4 cellular contexts compared by ENCODE assay signal in genomic region chr17:75500419-75501216, GRCh38.
TF ChIP-seq lines count a peak whose summit lies in the region.

No MANE protein-coding gene starts in this region.

TF ChIP-seq in SK-N-SH, 30 proteins besides CTCF, POLR2A, EP300 and RAD21 (continues in another document):
- no peak for TF ChIP-seq NRF1 (IDR thresholded peaks at IDR 0.05; ENCODE audit: low read depth, low read length)
- no peak; the same call in 1 of the 2 replicates for TF ChIP-seq POLR2AphosphoS5 (IDR thresholded peaks at IDR 0.05; ENCODE audit: low read depth, low read length)
- TF ChIP-seq, protein P1, sequence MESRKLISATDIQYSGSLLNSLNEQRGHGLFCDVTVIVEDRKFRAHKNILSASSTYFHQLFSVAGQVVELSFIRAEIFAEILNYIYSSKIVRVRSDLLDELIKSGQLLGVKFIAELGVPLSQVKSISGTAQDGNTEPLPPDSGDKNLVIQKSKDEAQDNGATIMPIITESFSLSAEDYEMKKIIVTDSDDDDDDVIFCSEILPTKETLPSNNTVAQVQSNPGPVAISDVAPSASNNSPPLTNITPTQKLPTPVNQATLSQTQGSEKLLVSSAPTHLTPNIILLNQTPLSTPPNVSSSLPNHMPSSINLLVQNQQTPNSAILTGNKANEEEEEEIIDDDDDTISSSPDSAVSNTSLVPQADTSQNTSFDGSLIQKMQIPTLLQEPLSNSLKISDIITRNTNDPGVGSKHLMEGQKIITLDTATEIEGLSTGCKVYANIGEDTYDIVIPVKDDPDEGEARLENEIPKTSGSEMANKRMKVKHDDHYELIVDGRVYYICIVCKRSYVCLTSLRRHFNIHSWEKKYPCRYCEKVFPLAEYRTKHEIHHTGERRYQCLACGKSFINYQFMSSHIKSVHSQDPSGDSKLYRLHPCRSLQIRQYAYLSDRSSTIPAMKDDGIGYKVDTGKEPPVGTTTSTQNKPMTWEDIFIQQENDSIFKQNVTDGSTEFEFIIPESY (IDR thresholded peaks at IDR 0.05; ENCODE audit: borderline replicate concordance, low read depth), result no peak
- TF ChIP-seq TCF12 (IDR thresholded peaks at IDR 0.05), result no peak
- TF ChIP-seq, protein P2, sequence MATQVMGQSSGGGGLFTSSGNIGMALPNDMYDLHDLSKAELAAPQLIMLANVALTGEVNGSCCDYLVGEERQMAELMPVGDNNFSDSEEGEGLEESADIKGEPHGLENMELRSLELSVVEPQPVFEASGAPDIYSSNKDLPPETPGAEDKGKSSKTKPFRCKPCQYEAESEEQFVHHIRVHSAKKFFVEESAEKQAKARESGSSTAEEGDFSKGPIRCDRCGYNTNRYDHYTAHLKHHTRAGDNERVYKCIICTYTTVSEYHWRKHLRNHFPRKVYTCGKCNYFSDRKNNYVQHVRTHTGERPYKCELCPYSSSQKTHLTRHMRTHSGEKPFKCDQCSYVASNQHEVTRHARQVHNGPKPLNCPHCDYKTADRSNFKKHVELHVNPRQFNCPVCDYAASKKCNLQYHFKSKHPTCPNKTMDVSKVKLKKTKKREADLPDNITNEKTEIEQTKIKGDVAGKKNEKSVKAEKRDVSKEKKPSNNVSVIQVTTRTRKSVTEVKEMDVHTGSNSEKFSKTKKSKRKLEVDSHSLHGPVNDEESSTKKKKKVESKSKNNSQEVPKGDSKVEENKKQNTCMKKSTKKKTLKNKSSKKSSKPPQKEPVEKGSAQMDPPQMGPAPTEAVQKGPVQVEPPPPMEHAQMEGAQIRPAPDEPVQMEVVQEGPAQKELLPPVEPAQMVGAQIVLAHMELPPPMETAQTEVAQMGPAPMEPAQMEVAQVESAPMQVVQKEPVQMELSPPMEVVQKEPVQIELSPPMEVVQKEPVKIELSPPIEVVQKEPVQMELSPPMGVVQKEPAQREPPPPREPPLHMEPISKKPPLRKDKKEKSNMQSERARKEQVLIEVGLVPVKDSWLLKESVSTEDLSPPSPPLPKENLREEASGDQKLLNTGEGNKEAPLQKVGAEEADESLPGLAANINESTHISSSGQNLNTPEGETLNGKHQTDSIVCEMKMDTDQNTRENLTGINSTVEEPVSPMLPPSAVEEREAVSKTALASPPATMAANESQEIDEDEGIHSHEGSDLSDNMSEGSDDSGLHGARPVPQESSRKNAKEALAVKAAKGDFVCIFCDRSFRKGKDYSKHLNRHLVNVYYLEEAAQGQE (IDR thresholded peaks at IDR 0.05; ENCODE audit: low read depth, low read length), result no peak
- TF ChIP-seq EZH2phosphoT487 (IDR thresholded peaks at IDR 0.05; ENCODE audit: borderline replicate concordance, low read depth), result no peak
- no peak for TF ChIP-seq SMC3 (IDR thresholded peaks at IDR 0.05; ENCODE audit: low read depth, low read length)
- TF ChIP-seq TEAD4 (IDR thresholded peaks at IDR 0.05; ENCODE audit: borderline replicate concordance, insufficient read depth), result no peak
- TF ChIP-seq RFX5 (IDR thresholded peaks at IDR 0.05; ENCODE audit: low read length), result no peak

TF ChIP-seq in SK-N-SH treated with all-trans-retinoic acid at 6 μM for 48 hours, 23 proteins besides CTCF, POLR2A, EP300 and RAD21:
- TF ChIP-seq TOX (CRISPR knock-in tag; IDR thresholded peaks at IDR 0.05; ENCODE audit: borderline replicate concordance) (no peak), PPARA (CRISPR knock-in tag; IDR thresholded peaks at IDR 0.05; ENCODE audit: borderline replicate concordance) (no peak)
TF ChIP-seq in SK-N-SH treated with all-trans-retinoic acid at 6 μM for 48 hours: peak in this region for 0.

TF ChIP-seq in endothelial cell of umbilical vein, 7 proteins besides CTCF, POLR2A, EP300 and RAD21:
- no peak for TF ChIP-seq FOS (IDR thresholded peaks at IDR 0.05; ENCODE audit: borderline replicate concordance, insufficient read depth, low read length)
- TF ChIP-seq, protein P3, sequence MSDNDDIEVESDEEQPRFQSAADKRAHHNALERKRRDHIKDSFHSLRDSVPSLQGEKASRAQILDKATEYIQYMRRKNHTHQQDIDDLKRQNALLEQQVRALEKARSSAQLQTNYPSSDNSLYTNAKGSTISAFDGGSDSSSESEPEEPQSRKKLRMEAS (IDR thresholded peaks at IDR 0.05; ENCODE audit: insufficient read depth, insufficient read length), result no peak
- TF ChIP-seq GATA2 (IDR thresholded peaks at IDR 0.05; ENCODE audit: insufficient read depth, insufficient read length, low read depth, low read length), result no peak
- TF ChIP-seq POLR2AphosphoS5 (IDR thresholded peaks at IDR 0.05; ENCODE audit: insufficient read depth, low read depth, low read length), result no peak
- no peak for TF ChIP-seq EZH2 (IDR thresholded peaks at IDR 0.05; ENCODE audit: borderline replicate concordance, low read depth, low read length, severe bottlenecking)
- TF ChIP-seq JUN (IDR thresholded peaks at IDR 0.05; ENCODE audit: borderline replicate concordance, insufficient read depth, insufficient read length, low read depth), result no peak
- TF ChIP-seq MYC (IDR thresholded peaks at IDR 0.05; ENCODE audit: low read depth, low read length), result no peak
TF ChIP-seq in endothelial cell of umbilical vein: peak in this region for 0.

TF ChIP-seq in GM12891, 5 proteins besides CTCF, POLR2A, EP300 and RAD21:
- TF ChIP-seq SPI1 (IDR thresholded peaks at IDR 0.05; ENCODE audit: low read depth, low read length) (no peak), POU2F2 (IDR thresholded peaks at IDR 0.05; ENCODE audit: low read depth, low read length) (no peak), POLR2AphosphoS5 (IDR thresholded peaks at IDR 0.05; ENCODE audit: low read depth, low read length) (no peak), PAX5 (IDR thresholded peaks at IDR 0.05; ENCODE audit: insufficient read depth, low read length, severe bottlenecking) (no peak), TAF1 (IDR thresholded peaks at IDR 0.05; ENCODE audit: low read depth, low read length) (no peak)
